In the genomic region with DNA sequence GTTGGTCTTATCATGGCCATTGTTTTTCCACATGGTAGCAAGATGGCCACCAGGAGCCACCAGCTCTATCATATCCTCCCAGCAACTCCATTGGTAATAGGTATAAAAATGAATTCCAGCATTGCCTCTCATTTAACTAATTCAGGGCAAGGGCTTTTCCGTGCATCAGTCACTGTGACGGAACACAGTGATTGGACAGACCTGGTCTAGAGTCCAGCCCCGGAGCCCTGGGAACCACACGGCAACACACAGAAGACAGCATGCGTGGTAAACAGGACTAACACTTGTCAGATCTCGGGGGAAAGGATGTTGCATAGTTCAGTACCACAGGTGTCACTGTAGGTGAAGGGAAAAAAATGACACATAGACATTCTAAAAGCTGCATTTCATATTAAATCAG, we compare ENCODE assay signal across 39 cellular contexts.
"Had no signal": no experiment of that assay in that cellular context is flagged by ENCODE, and none has a peak within 500 bp of the region (broad histone marks: within the 10 kb centered on the region; RNA-seq: fewer than 3 reads in every experiment).

No MANE protein-coding gene starts in this region.

- H3K27ac Mint-ChIP-seq: activated naive CD4-positive, alpha-beta T cell treated with anti-CD3 and anti-CD28 coated beads for 36 hours; activated naive CD4-positive, alpha-beta T cell treated with anti-CD3 and anti-CD28 coated beads, Interleukin-2, amount 10 ng/mL, durations not matched to agents 7 days and 5 days; activated naive CD4-positive, alpha-beta T cell treated with anti-CD3 and anti-CD28 coated beads, Interleukin-2, amount 50 U/mL, for 24 hours; activated naive CD4-positive, alpha-beta T cell treated with anti-CD3 and anti-CD28 coated beads, Interleukin-2, amount 50 U/mL, for 72 hours; activated naive CD8-positive, alpha-beta T cell; activated naive CD8-positive, alpha-beta T cell treated with anti-CD3 and anti-CD28 coated beads for 36 hours; activated naive CD8-positive, alpha-beta T cell treated with anti-CD3 and anti-CD28 coated beads, Interleukin-2, amount 10 ng/mL, durations not matched to agents 7 days and 5 days; activated naive CD8-positive, alpha-beta T cell treated with anti-CD3 and anti-CD28 coated beads, Interleukin-2, amount 50 U/mL, for 24 hours; activated T-cell treated with anti-CD3 and anti-CD28 coated beads, Interleukin-2, amount 50 U/mL, for 24 hours; activated T-cell treated with anti-CD3 and anti-CD28 coated beads, Interleukin-2, amount 50 U/mL, for 72 hours; activated T-helper 1 cell treated with anti-CD3 and anti-CD28 coated beads, Interleukin-12 subunit alpha, Interleukin-12 subunit beta, Interleukin-2, Interleukin-4 antibody, amounts not matched to agents 30 ng/mL and 10 ng/mL and 1 ng/mL, durations not matched to agents 14 hours and 24 hours and 36 hours; activated T-helper 17 cell treated with anti-CD3 and anti-CD28 coated beads, Interleukin-2, amount 50 U/mL, for 72 hours; activated T-helper 2 cell treated with anti-CD3 and anti-CD28 coated beads, Interferon-gamma antibody, Interleukin-2, Interleukin-4, amounts not matched to agents 10 μg/mL and 5 μg/mL and 100 μg/mL, durations not matched to agents 14 hours and 24 hours and 36 hours; brain had no signal

- H3K36me3 Mint-ChIP-seq: activated naive CD4-positive, alpha-beta T cell treated with anti-CD3 and anti-CD28 coated beads, Interleukin-2, amount 10 ng/mL, durations not matched to agents 7 days and 5 days; activated naive CD4-positive, alpha-beta T cell treated with anti-CD3 and anti-CD28 coated beads, Interleukin-2, amount 50 U/mL, for 24 hours; activated naive CD4-positive, alpha-beta T cell treated with anti-CD3 and anti-CD28 coated beads, Interleukin-2, amount 50 U/mL, for 72 hours; activated naive CD8-positive, alpha-beta T cell; activated naive CD8-positive, alpha-beta T cell treated with anti-CD3 and anti-CD28 coated beads for 36 hours; activated naive CD8-positive, alpha-beta T cell treated with anti-CD3 and anti-CD28 coated beads, Interleukin-2, amount 10 ng/mL, durations not matched to agents 7 days and 5 days; brain had no signal

- FAIRE-seq: astrocyte had no signal

- H3K27ac ChIP-seq: adrenal gland, ascending aorta, body of pancreas, brain microvascular endothelial cell, breast epithelium, cardiac muscle cell had no signal

- H3K9me3 Mint-ChIP-seq: activated naive CD8-positive, alpha-beta T cell treated with anti-CD3 and anti-CD28 coated beads for 36 hours; activated naive CD8-positive, alpha-beta T cell treated with anti-CD3 and anti-CD28 coated beads, Interleukin-2, amount 50 U/mL, for 24 hours; brain had no signal

- H3K36me3 ChIP-seq: adrenal gland, ascending aorta, brain microvascular endothelial cell, breast epithelium, cardiac muscle cell had no signal

- H3K4me1 ChIP-seq: adrenal gland, ascending aorta, body of pancreas, breast epithelium had no signal

- H3K9me3 ChIP-seq: adrenal gland, ascending aorta, body of pancreas had no signal

- H3K27me3 Mint-ChIP-seq: activated naive CD4-positive, alpha-beta T cell treated with anti-CD3 and anti-CD28 coated beads, Interleukin-2, amount 10 ng/mL, durations not matched to agents 7 days and 5 days; activated naive CD4-positive, alpha-beta T cell treated with anti-CD3 and anti-CD28 coated beads, Interleukin-2, amount 50 U/mL, for 24 hours; activated naive CD8-positive, alpha-beta T cell; activated naive CD8-positive, alpha-beta T cell treated with anti-CD3 and anti-CD28 coated beads for 36 hours; activated naive CD8-positive, alpha-beta T cell treated with anti-CD3 and anti-CD28 coated beads, Interleukin-2, amount 10 ng/mL, durations not matched to agents 7 days and 5 days; activated naive CD8-positive, alpha-beta T cell treated with anti-CD3 and anti-CD28 coated beads, Interleukin-2, amount 50 U/mL, for 24 hours; activated T-cell treated with anti-CD3 and anti-CD28 coated beads, Interleukin-2, amount 50 U/mL, for 24 hours; activated T-helper 17 cell treated with anti-CD3 and anti-CD28 coated beads, Interleukin-2, amount 50 U/mL, for 72 hours; brain; central memory CD8-positive, alpha-beta T cell had no signal

- H3K4me1 Mint-ChIP-seq: activated naive CD4-positive, alpha-beta T cell treated with anti-CD3 and anti-CD28 coated beads, Interleukin-2, amount 10 ng/mL, durations not matched to agents 7 days and 5 days; activated naive CD4-positive, alpha-beta T cell treated with anti-CD3 and anti-CD28 coated beads, Interleukin-2, amount 50 U/mL, for 24 hours; activated naive CD8-positive, alpha-beta T cell treated with anti-CD3 and anti-CD28 coated beads for 36 hours; activated naive CD8-positive, alpha-beta T cell treated with anti-CD3 and anti-CD28 coated beads, Interleukin-2, amount 10 ng/mL, durations not matched to agents 7 days and 5 days; activated naive CD8-positive, alpha-beta T cell treated with anti-CD3 and anti-CD28 coated beads, Interleukin-2, amount 50 U/mL, for 24 hours; activated T-helper 17 cell treated with anti-CD3 and anti-CD28 coated beads, Interleukin-2, amount 50 U/mL, for 72 hours; brain; central memory CD8-positive, alpha-beta T cell had no signal

- H3K4me3 ChIP-seq: adrenal gland, ascending aorta, body of pancreas, breast epithelium, cardiac muscle cell had no signal

- H3K4me3 Mint-ChIP-seq: activated naive CD4-positive, alpha-beta T cell treated with anti-CD3 and anti-CD28 coated beads for 36 hours; activated naive CD4-positive, alpha-beta T cell treated with anti-CD3 and anti-CD28 coated beads, Interleukin-2, amount 10 ng/mL, durations not matched to agents 7 days and 5 days; activated naive CD4-positive, alpha-beta T cell treated with anti-CD3 and anti-CD28 coated beads, Interleukin-2, amount 50 U/mL, for 24 hours; activated naive CD8-positive, alpha-beta T cell; activated naive CD8-positive, alpha-beta T cell treated with anti-CD3 and anti-CD28 coated beads for 36 hours; activated naive CD8-positive, alpha-beta T cell treated with anti-CD3 and anti-CD28 coated beads, Interleukin-2, amount 10 ng/mL, durations not matched to agents 7 days and 5 days; activated naive CD8-positive, alpha-beta T cell treated with anti-CD3 and anti-CD28 coated beads, Interleukin-2, amount 50 U/mL, for 24 hours; activated T-cell treated with anti-CD3 and anti-CD28 coated beads, Interleukin-2, amount 50 U/mL, for 24 hours; activated T-cell treated with anti-CD3 and anti-CD28 coated beads, Interleukin-2, amount 50 U/mL, for 4 hours; activated T-cell treated with anti-CD3 and anti-CD28 coated beads, Interleukin-2, amount 50 U/mL, for 72 hours; activated T-helper 1 cell treated with anti-CD3 and anti-CD28 coated beads, Interleukin-12 subunit alpha, Interleukin-12 subunit beta, Interleukin-2, Interleukin-4 antibody, amounts not matched to agents 30 ng/mL and 10 ng/mL and 1 ng/mL, durations not matched to agents 14 hours and 24 hours and 36 hours; activated T-helper 17 cell treated with anti-CD3 and anti-CD28 coated beads, Interleukin-2, amount 50 U/mL, for 72 hours; brain; central memory CD8-positive, alpha-beta T cell had no signal

- DNase-seq: activated effector memory CD4-positive, alpha-beta T cell treated with anti-CD3 and anti-CD28 coated beads, Interleukin-2, amount 50 U/mL, for 16 hours; activated effector memory CD4-positive, alpha-beta T cell treated with Interleukin-2 at 50 U/mL for 16 hours; activated gamma-delta T cell; activated gamma-delta T cell treated with Interleukin-2 at 50 U/mL for 16 hours; activated naive CD4-positive, alpha-beta T cell; activated naive CD4-positive, alpha-beta T cell treated with anti-CD3 and anti-CD28 coated beads for 36 hours; activated naive CD4-positive, alpha-beta T cell treated with anti-CD3 and anti-CD28 coated beads, Interleukin-2, amount 10 ng/mL, durations not matched to agents 7 days and 5 days; activated naive CD4-positive, alpha-beta T cell treated with anti-CD3 and anti-CD28 coated beads, Interleukin-2, amount 50 U/mL, for 16 hours; activated naive CD4-positive, alpha-beta T cell treated with Interleukin-2 at 50 U/mL for 16 hours; activated naive CD8-positive, alpha-beta T cell treated with anti-CD3 and anti-CD28 coated beads for 36 hours; activated naive CD8-positive, alpha-beta T cell treated with anti-CD3 and anti-CD28 coated beads, Interleukin-2, amount 10 ng/mL, durations not matched to agents 7 days and 5 days; activated naive CD8-positive, alpha-beta T cell treated with anti-CD3 and anti-CD28 coated beads, Interleukin-2, amount 50 U/mL, for 24 hours; activated T-cell treated with anti-CD3 and anti-CD28 coated beads, Interleukin-2, amount 50 U/mL, for 1 hour; activated T-cell treated with anti-CD3 and anti-CD28 coated beads, Interleukin-2, amount 50 U/mL, for 24 hours; activated T-cell treated with anti-CD3 and anti-CD28 coated beads, Interleukin-2, amount 50 U/mL, for 4 hours; activated T-cell treated with anti-CD3 and anti-CD28 coated beads, Interleukin-2, amount 50 U/mL, for 48 hours; activated T-cell treated with anti-CD3 and anti-CD28 coated beads, Interleukin-2, amount 50 U/mL, for 72 hours; adrenal gland; amniotic stem cell; amygdala; anterior cingulate cortex; aorta; body of pancreas; brain microvascular endothelial cell; caudate nucleus; central memory CD4-positive, alpha-beta T cell; cerebellar nuclear complex had no signal

- H3K27me3 ChIP-seq: adrenal gland, ascending aorta, body of pancreas, brain microvascular endothelial cell, breast epithelium, cardiac muscle cell had no signal
